Comparison of ENCODE assay signal across 8 cellular contexts in genomic region chr20:1212607-1213396, GRCh38. TPM values are rescaled to one million over a fixed set of nuclear protein-coding genes. Genes with fewer than 3 reads are reported as not detected.
DNase-seq lines count a peak whose midpoint lies in the region; ATAC-seq and TF ChIP-seq lines count a peak whose summit lies in the region.

No MANE protein-coding gene starts in this region.

- H3K4me1 ChIP-seq in vagina = no peaks in the 10 kb centered on the region

- H3K4me3 ChIP-seq in AG04450 (ENCODE audit: low read depth, low read length) (no peak overlapping the region), MG63 (no peak overlapping the region), vagina (no peak overlapping the region)

- H3K36me3 Mint-ChIP-seq in activated naive CD8-positive, alpha-beta T cell = peaks cover 2% of the 10 kb centered on the region

- peaks cover 44% of the 10 kb centered on the region for H3K27me3 ChIP-seq in AG04450 (ENCODE audit: control insufficient read depth, insufficient read depth, low read length)
- H3K27me3 ChIP-seq in MG63 = 0 out of 2 replicates have a peak, but pooled peaks cover 3% of the 10 kb centered on the region
- H3K27me3 ChIP-seq in vagina = no peaks in the 10 kb centered on the region

- TF ChIP-seq CTCF in AG04450 (IDR thresholded peaks at IDR 0.05; ENCODE audit: low read depth, low read length) (peak; percentile 82), vagina (IDR thresholded peaks at IDR 0.05) (peak; percentile 48 to 71 (median 71))

- ATAC-seq in GM18907 (IDR thresholded peaks at IDR 0.05; ENCODE audit: unreplicated experiment) = peak; percentile 58
- ATAC-seq in Right ventricle myocardium inferior = peak; percentile 83

- H3K9me3 Mint-ChIP-seq in activated naive CD8-positive, alpha-beta T cell (ENCODE audit: low read depth) = no peaks in the 10 kb centered on the region

- POLR2A ChIA-PET in AG04450 (lab: Yijun Ruan, JAX) = no interaction called here

- H3K9me3 ChIP-seq in AG04450 (ENCODE audit: control insufficient read depth, insufficient read depth, low read length) (no peaks in the 10 kb centered on the region), MG63 (no peaks in the 10 kb centered on the region), vagina (no peaks in the 10 kb centered on the region)

- TF ChIP-seq POLR2A in vagina (IDR thresholded peaks at IDR 0.05) = no peak

- DNase-seq in AG04450 (ENCODE audit: low read depth, low spot score) (peak; percentile 44), MG63 (peak; percentile 52), SKM-1 (lab: John Stamatoyannopoulos, UW; ENCODE audit: unreplicated experiment) (peak; percentile 34), Right ventricle myocardium inferior (ENCODE audit: missing footprints) (peak; percentile 80), posterior cingulate gyrus (peak; percentile 53 to 95 (median 73)), vagina (ENCODE audit: extremely low spot score in 2 of 2) (no peak)

- H3K27ac Mint-ChIP-seq in activated naive CD8-positive, alpha-beta T cell = no peak overlapping the region

- peak overlapping the region; percentile 53 for H3K4me3 Mint-ChIP-seq in activated naive CD8-positive, alpha-beta T cell

- intact Hi-C loops in Right ventricle myocardium inferior (cut with DNase I) = loop anchor here (2.0 to 10.0 kb wide), 2 partner anchors 88 to 396 kb away; no protein-coding TSS in a partner anchor
- intact Hi-C loops in posterior cingulate gyrus (cut with DNase I) = loop anchor here (2.0 kb wide), 1 partner anchor 394 kb away; no protein-coding TSS in a partner anchor
- intact Hi-C loops in vagina (cut with DNase I) = no loop called here

- H3K4me1 Mint-ChIP-seq in activated naive CD8-positive, alpha-beta T cell (ENCODE audit: low read depth) = peaks cover 40% of the 10 kb centered on the region

- H3K27ac ChIP-seq in AG04450 (ENCODE audit: low read depth, low read length) (no peak overlapping the region), vagina (no peak overlapping the region)

- H3K36me3 ChIP-seq in MG63 (no peaks in the 10 kb centered on the region), vagina (no peaks in the 10 kb centered on the region)

- no peaks in the 10 kb centered on the region for H3K27me3 Mint-ChIP-seq in activated naive CD8-positive, alpha-beta T cell

- CTCF ChIA-PET in AG04450 (lab: Charles Lee) = interaction anchor here (0.6 to 3.7 kb wide), 23 partner anchors 9 to 1009 kb away, joined by 3 to 16 read pairs (median 4); partner anchors contain the start of genes C20orf202 and RAD21L1

RNA-seq across cellular contexts. Expression of gene C20orf202, which starts 9.5 kb away (rescaled TPM):
- polyA plus RNA-seq in AG04450 (2011; rRNA removed) = not detected in 2 replicates
- polyA minus RNA-seq in AG04450 (2011; rRNA and poly(A)+ RNA removed) = not detected in 2 replicates
- total RNA-seq in MG63 (2014; rRNA removed; shearing (Covaris generic); ENCODE audit: low replicate concordance) = not detected in 2 replicates
- total RNA-seq in Right ventricle myocardium inferior (0.14 TPM), vagina (not detected)

RNA-seq across cellular contexts. Expression of gene RAD21L1, which starts 13.0 kb away (rescaled TPM):
- 0.04 and 0.05 TPM in 2 replicates for polyA plus RNA-seq in AG04450 (2011; rRNA removed)
- not detected in 2 replicates for polyA minus RNA-seq in AG04450 (2011; rRNA and poly(A)+ RNA removed)
- 0.10 and 2.4 TPM in 2 replicates for total RNA-seq in MG63 (2014; rRNA removed; shearing (Covaris generic); ENCODE audit: low replicate concordance)
- not detected for total RNA-seq in Right ventricle myocardium inferior
- total RNA-seq in vagina = not detected

RNA-seq across cellular contexts. Expression of gene TMEM74B, which starts 28.0 kb away (rescaled TPM):
- not detected in 2 replicates for polyA plus RNA-seq in AG04450 (2011; rRNA removed)
- not detected in 2 replicates for polyA minus RNA-seq in AG04450 (2011; rRNA and poly(A)+ RNA removed)
- total RNA-seq in MG63 (2014; rRNA removed; shearing (Covaris generic); ENCODE audit: low replicate concordance) = not detected in 2 replicates
- 2.9 TPM for total RNA-seq in Right ventricle myocardium inferior
- total RNA-seq in vagina = 4.2 TPM

RNA-seq across cellular contexts. Expression of gene SNPH, which starts 53.3 kb away (rescaled TPM):
- polyA plus RNA-seq in AG04450 (2011; rRNA removed) = 1.5 and 2.6 TPM in 2 replicates
- polyA minus RNA-seq in AG04450 (2011; rRNA and poly(A)+ RNA removed) = 2.0 and 3.5 TPM in 2 replicates
- total RNA-seq in MG63 (2014; rRNA removed; shearing (Covaris generic); ENCODE audit: low replicate concordance) = 3.4 and 5.9 TPM in 2 replicates
- total RNA-seq in Right ventricle myocardium inferior (8.5 TPM), vagina (6.4 TPM)

Comparison
In these comparisons a context has a peak if more than half of its experiments do, and no peak if none do; other contexts are left out.
1. DNase-seq: peak in AG04450 (single experiment), MG63 (single experiment), SKM-1 (single experiment), Right ventricle myocardium inferior (single experiment) and posterior cingulate gyrus (10 of 10); none in vagina (0 of 2).